ENCODE assay signal across 8 cellular contexts in the genomic region with DNA sequence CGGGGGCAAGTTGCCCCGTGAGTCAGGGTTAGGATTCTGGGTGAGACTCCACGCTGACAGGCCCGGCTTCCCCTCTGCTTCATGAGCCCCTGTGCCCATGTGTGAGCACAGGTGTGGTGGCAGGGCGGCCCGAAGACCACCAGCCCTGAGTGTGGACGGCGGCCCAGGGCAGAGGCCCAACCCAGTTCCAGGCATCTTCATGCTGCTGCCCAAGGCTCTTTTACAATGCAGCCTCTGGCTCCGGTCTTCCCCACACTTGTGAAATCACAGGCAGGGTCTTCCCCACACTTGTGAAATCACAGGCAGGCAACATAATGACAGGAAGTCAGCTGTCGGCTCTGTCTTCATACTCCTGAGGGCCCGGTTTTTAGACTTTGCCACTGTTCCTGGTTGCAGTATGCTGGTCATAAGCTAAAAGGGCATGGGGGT.
DNase-seq lines count a peak whose midpoint lies in the region; ATAC-seq, FAIRE-seq and TF ChIP-seq lines count a peak whose summit lies in the region.

No MANE protein-coding gene starts in this region.

- H3K27me3 ChIP-seq in ACC112 (ENCODE audit: insufficient read depth, low read length), result no peaks in the 10 kb centered on the region
- no peaks in the 10 kb centered on the region for H3K27me3 ChIP-seq in ascending aorta

- H3K4me1 ChIP-seq in ACC112 (ENCODE audit: control insufficient read depth, insufficient read depth, low read length, unreplicated experiment), result peaks cover 86% of the 10 kb centered on the region
- H3K4me1 ChIP-seq in ascending aorta, result peaks cover 15 to 35% of the 10 kb centered on the region in 2 donors
- peaks cover 7 to 14% of the 10 kb centered on the region in 2 donors for H3K4me1 ChIP-seq in kidney (ENCODE audit: control insufficient read depth in 1 of 2, insufficient read depth in 1 of 2, low read depth in 1 of 2, low read length in 2 of 2)

- H3K9me3 ChIP-seq in ascending aorta (no peaks in the 10 kb centered on the region), kidney (ENCODE audit: control insufficient read depth in 1 of 2, low read length in 2 of 2) (no peaks in the 10 kb centered on the region)

- no peaks in the 10 kb centered on the region for H3K27me3 Mint-ChIP-seq in memory B cell

- H3K36me3 ChIP-seq in ACC112 (ENCODE audit: insufficient read depth, low read length), result peaks cover 48% of the 10 kb centered on the region
- H3K36me3 ChIP-seq in ascending aorta, result peaks cover 6 to 21% of the 10 kb centered on the region in 2 donors
- peaks cover 3 to 48% of the 10 kb centered on the region in 2 donors for H3K36me3 ChIP-seq in kidney (ENCODE audit: control insufficient read depth in 1 of 2, insufficient read depth in 2 of 2, low read length in 2 of 2)

- H3K4me3 ChIP-seq in ACC112 (ENCODE audit: low read depth, low read length) (no peak overlapping the region), ascending aorta (no peak overlapping the region), kidney (ENCODE audit: low read length in 2 of 2) (no peak overlapping the region)

- FAIRE-seq in kidney (lab: Jason Lieb, UNC), result no peak

- peaks cover 35% of the 10 kb centered on the region for H3K4me1 Mint-ChIP-seq in memory B cell

- H3K9me3 Mint-ChIP-seq in memory B cell, result no peaks in the 10 kb centered on the region

- no peak overlapping the region for H3K9ac ChIP-seq in kidney (ENCODE audit: low read length in 2 of 2)

- H3K4me3 Mint-ChIP-seq in memory B cell, result no peak overlapping the region

- H3K27ac ChIP-seq in ACC112 (ENCODE audit: low read depth, low read length) (peak overlapping the region; percentile 96), ascending aorta (peak overlapping the region; percentile 30 to 48), kidney (ENCODE audit: low read depth in 2 of 2, low read length in 2 of 2) (peak overlapping the region in 1 of 2 donors; percentile 46)

- intact Hi-C loops in ascending aorta (cut with DNase I) (no loop called here), kidney (cut with DNase I) (no loop called here)

- H2AFZ ChIP-seq in ACC112 (ENCODE audit: low read length, unreplicated experiment), result no peak overlapping the region

- ATAC-seq in memory B cell (ENCODE audit: low read depth) (peak; percentile 64), HG02642 (IDR thresholded peaks at IDR 0.05; ENCODE audit: poor library complexity, unreplicated experiment) (no peak), HG03039 (IDR thresholded peaks at IDR 0.05; ENCODE audit: unreplicated experiment) (no peak)

- peaks cover 42% of the 10 kb centered on the region for H3K36me3 Mint-ChIP-seq in memory B cell

- DNase-seq in HCEC 1CT, result peak; percentile 22
- DNase-seq in ascending aorta (ENCODE audit: low spot score in 2 of 2), result peak in 1 of 2 donors; percentile 82
- DNase-seq in memory B cell (ENCODE audit: low spot score in 2 of 2), result no peak
- no peak for DNase-seq in kidney
- DNase-seq in amniotic stem cell (lab: John Stamatoyannopoulos, UW), result no peak

- H3K79me2 ChIP-seq in ACC112 (ENCODE audit: control insufficient read depth, insufficient read depth, low read length, unreplicated experiment), result peaks cover 11% of the 10 kb centered on the region

- no peak for TF ChIP-seq CTCF in ascending aorta (IDR thresholded peaks at IDR 0.05)
- TF ChIP-seq CTCF in kidney (IDR thresholded peaks at IDR 0.05; ENCODE audit: borderline replicate concordance, extremely low read depth, insufficient read depth), result no peak

- H3K27ac Mint-ChIP-seq in memory B cell, result peak overlapping the region; percentile 76
